ENCODE assay signal across 30 cellular contexts in the genomic region with DNA sequence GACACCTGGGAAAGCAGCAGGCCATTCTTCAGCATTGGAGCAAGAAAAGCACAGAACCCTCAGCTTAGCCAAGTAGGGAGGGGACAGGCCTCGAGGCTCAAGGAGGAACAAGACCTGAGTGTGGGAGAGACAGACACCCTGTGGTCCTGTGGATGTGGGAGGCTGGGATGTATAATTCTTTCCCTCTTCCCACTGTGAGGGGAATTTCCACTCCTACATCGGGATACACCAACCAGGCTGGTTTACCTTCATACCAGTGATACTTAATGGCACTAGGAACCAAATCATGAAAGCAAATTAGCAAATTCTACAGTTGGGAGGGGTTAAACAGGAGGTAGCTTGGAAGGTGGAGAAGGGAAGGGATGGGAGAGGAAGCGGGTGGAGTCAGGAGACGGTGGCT.
"Had no signal": no experiment of that assay in that cellular context is flagged by ENCODE, and none has a peak within 500 bp of the region (broad histone marks: within the 10 kb centered on the region; RNA-seq: fewer than 3 reads in every experiment).

No MANE protein-coding gene starts in this region.

- FAIRE-seq: urothelium cell line had no signal

- H3K4me1 Mint-ChIP-seq: mesothelial cell of epicardium, neural crest cell had no signal

- H3K9ac ChIP-seq: parathyroid adenoma had no signal

- H3K4me2 ChIP-seq: hepatocyte, smooth muscle cell had no signal

- H3K27ac ChIP-seq: dorsolateral prefrontal cortex, esophagus muscularis mucosa, foreskin keratinocyte, gastroesophageal sphincter, heart left ventricle, hepatocyte, left lung, neutrophil, parathyroid adenoma, right lobe of liver, testis, tibial artery had no signal

- H3K27me3 Mint-ChIP-seq: naive B cell; natural killer cell treated with Interleukin-12 subunit alpha and Interleukin-12 subunit beta and Interleukin-15 and Interleukin-18, amount 100 ng/mL, for 72 hours; progenitor cell of endocrine pancreas; stimulated activated memory B cell treated with anti-CD40 and anti-IgM and Interleukin-4, amounts not matched to agents 10 μg/mL and 1 μg/mL and 100 μg/mL, for 72 hours; type B pancreatic cell had no signal

- H3K4me1 ChIP-seq: esophagus muscularis mucosa, foreskin keratinocyte, gastroesophageal sphincter, parathyroid adenoma, right lobe of liver, testis, tibial artery had no signal

- H3K9me3 Mint-ChIP-seq: mesothelial cell of epicardium; naive B cell; natural killer cell treated with Interleukin-12 subunit alpha and Interleukin-12 subunit beta and Interleukin-15 and Interleukin-18, amount 100 ng/mL, for 72 hours; neural crest cell; stimulated activated memory B cell treated with anti-CD40 and anti-IgM and Interleukin-4, amounts not matched to agents 10 μg/mL and 1 μg/mL and 100 μg/mL, for 72 hours; type B pancreatic cell had no signal

- H3K36me3 ChIP-seq: esophagus muscularis mucosa, gastroesophageal sphincter, heart left ventricle, left lung, neutrophil, right lobe of liver, tibial artery had no signal

- H3K27me3 ChIP-seq: dorsolateral prefrontal cortex, esophagus muscularis mucosa, foreskin keratinocyte, gastroesophageal sphincter, heart left ventricle, hepatocyte, left lung, neutrophil, right lobe of liver, testis, tibial artery had no signal

- H3K36me3 Mint-ChIP-seq: mesothelial cell of epicardium; naive B cell; natural killer cell treated with Interleukin-12 subunit alpha and Interleukin-12 subunit beta and Interleukin-15 and Interleukin-18, amount 100 ng/mL, for 72 hours; stimulated activated memory B cell treated with anti-CD40 and anti-IgM and Interleukin-4, amounts not matched to agents 10 μg/mL and 1 μg/mL and 100 μg/mL, for 72 hours; type B pancreatic cell had no signal

- H3K79me2 ChIP-seq: hepatocyte, parathyroid adenoma had no signal

- H3K9me3 ChIP-seq: esophagus muscularis mucosa, gastroesophageal sphincter, heart left ventricle, left lung, mucosa of descending colon, neutrophil, right lobe of liver, testis, tibial artery had no signal

- H3K27ac Mint-ChIP-seq: mesothelial cell of epicardium; naive B cell; progenitor cell of endocrine pancreas; stimulated activated memory B cell treated with anti-CD40 and anti-IgM and Interleukin-4, amounts not matched to agents 10 μg/mL and 1 μg/mL and 100 μg/mL, for 72 hours; type B pancreatic cell had no signal

- H3K4me3 Mint-ChIP-seq: mesothelial cell of epicardium; naive B cell; natural killer cell treated with Interleukin-12 subunit alpha and Interleukin-12 subunit beta and Interleukin-15 and Interleukin-18, amount 100 ng/mL, for 72 hours; neural crest cell; stimulated activated memory B cell treated with anti-CD40 and anti-IgM and Interleukin-4, amounts not matched to agents 10 μg/mL and 1 μg/mL and 100 μg/mL, for 72 hours; type B pancreatic cell had no signal

- H2AFZ ChIP-seq: hepatocyte, parathyroid adenoma had no signal

- H3K4me3 ChIP-seq: dorsolateral prefrontal cortex, esophagus muscularis mucosa, gastroesophageal sphincter, heart left ventricle, hepatocyte, left lung, mucosa of descending colon, right lobe of liver, smooth muscle cell, testis, tibial artery had no signal

- DNase-seq: cortex of kidney; dorsolateral prefrontal cortex; effector CD4-positive, alpha-beta T cell; foreskin keratinocyte; heart left ventricle; left cardiac atrium; left lung; mesenchymal stem cell; mucosa of descending colon; naive B cell; right lobe of liver; stimulated activated CD4-positive, alpha-beta T cell treated with anti-CD3 and anti-CD28 coated beads, Interleukin-2, amount 100 ng/mL, for 24 hours; stimulated activated CD4-positive, alpha-beta T cell treated with anti-CD3 and anti-CD28 coated beads, Interleukin-4, amount 100 ng/mL, for 4 hours; stimulated activated naive CD8-positive, alpha-beta T cell treated with anti-CD3 and anti-CD28 coated beads, Interleukin-15, Interleukin-2, amounts not matched to agents 100 U/mL and 50 U/mL, for 24 hours; substantia nigra; testis; tibial artery had no signal
